8 cellular contexts compared by ENCODE assay signal in genomic region chr5:175718401-175719108, GRCh38.
DNase-seq lines count a peak whose midpoint lies in the region; ATAC-seq and TF ChIP-seq lines count a peak whose summit lies in the region.

No MANE protein-coding gene starts in this region.

- intact Hi-C loops in CD4-positive, alpha-beta T cell (cut with DNase I, micrococcal nuclease), result loop anchor here (1.0 to 2.0 kb wide), 3 partner anchors 183 to 768 kb away; no protein-coding TSS in a partner anchor
- intact Hi-C loops in MCF 10A (cut with micrococcal nuclease), result loop anchor here (2.0 to 5.0 kb wide), 2 partner anchors 184 to 766 kb away; no protein-coding TSS in a partner anchor

- H3K79me1 ChIP-seq in mesendoderm (ENCODE audit: low read length), result no peaks in the 10 kb centered on the region

- no peaks in the 10 kb centered on the region for H3K36me3 ChIP-seq in mesendoderm (ENCODE audit: control insufficient read depth, insufficient read depth, low read length)

- BruUV-seq in MCF 10A (replicated peaks; lab: Mats Ljungman, UMichigan), result no TSS peak

- no peaks in the 10 kb centered on the region for H3K27me3 Mint-ChIP-seq in CD4-positive, alpha-beta T cell
- peaks cover 38% of the 10 kb centered on the region for H3K27me3 Mint-ChIP-seq in MCF 10A (ENCODE audit: insufficient read depth, unreplicated experiment)

- H3K79me2 ChIP-seq in mesendoderm (ENCODE audit: control insufficient read depth, insufficient read depth, low read length), result no peaks in the 10 kb centered on the region

- H3K4me1 ChIP-seq in mesendoderm (ENCODE audit: control insufficient read depth, low read depth, low read length), result no peaks in the 10 kb centered on the region

- H2BK5ac ChIP-seq in mesendoderm (ENCODE audit: low read length), result no peak overlapping the region

- no peak overlapping the region for H4K5ac ChIP-seq in mesendoderm (ENCODE audit: low read length)

- no peak overlapping the region for H2AK5ac ChIP-seq in mesendoderm (ENCODE audit: low read length)

- DNase-seq in CD4-positive, alpha-beta T cell, result peak; percentile 20 to 70 (median 51)
- DNase-seq in KG1 (lab: John Stamatoyannopoulos, UW) (peak; percentile 75), UCSD-AML1 (lab: John Stamatoyannopoulos, UW; ENCODE audit: unreplicated experiment) (peak; percentile 57), MCF 10A (ENCODE audit: unreplicated experiment) (peak; percentile 55), mesendoderm (peak; percentile 45)
- peak; percentile 30 for DNase-seq in stimulated activated naive CD4-positive, alpha-beta T cell treated with Interleukin-2 at 50 U/mL for 16 hours (lab: John Stamatoyannopoulos, UW)

- H3K4me3 Mint-ChIP-seq in CD4-positive, alpha-beta T cell, result no peak overlapping the region
- no peak overlapping the region for H3K4me3 Mint-ChIP-seq in MCF 10A (ENCODE audit: unreplicated experiment)

- WGBS in mesendoderm (ENCODE audit: extremely low coverage, insufficient coverage, low lambda C conversion rate), result no CpG with 5 or more reads among the region's 8 CpGs

- H3K9me3 Mint-ChIP-seq in CD4-positive, alpha-beta T cell, result peaks cover 7% of the 10 kb centered on the region
- peaks cover 15% of the 10 kb centered on the region for H3K9me3 Mint-ChIP-seq in MCF 10A (ENCODE audit: unreplicated experiment)

- no peak overlapping the region for H4K8ac ChIP-seq in mesendoderm (ENCODE audit: low read depth, low read length)

- H3K27ac ChIP-seq in CD4-positive, alpha-beta T cell (ENCODE audit: low read depth, low read length), result no peak overlapping the region
- no peak overlapping the region for H3K27ac ChIP-seq in mesendoderm (ENCODE audit: low read depth, low read length)

- POLR2A ChIA-PET in CD4-positive, alpha-beta T cell (lab: Charles Lee), result interaction anchor here (1.5 kb wide), 1 partner anchor 185 kb away, joined by 8 read pairs; no protein-coding TSS in a partner anchor
- POLR2A ChIA-PET in MCF 10A (lab: Yijun Ruan, JAX), result interaction anchor here (0.6 to 1.2 kb wide), 4 partner anchors 11 to 185 kb away, joined by 3 read pairs; no protein-coding TSS in a partner anchor

- no peak overlapping the region for H3K23ac ChIP-seq in mesendoderm (ENCODE audit: low read length)

- no peak overlapping the region for H3K56ac ChIP-seq in mesendoderm (ENCODE audit: low read length)

- H3K27ac Mint-ChIP-seq in CD4-positive, alpha-beta T cell, result no peak overlapping the region
- no peak overlapping the region for H3K27ac Mint-ChIP-seq in MCF 10A (ENCODE audit: low read depth, unreplicated experiment)

- no peak overlapping the region for H3K4ac ChIP-seq in mesendoderm (ENCODE audit: low read depth, low read length)

- CTCF ChIA-PET in CD4-positive, alpha-beta T cell (lab: Charles Lee), result interaction anchor here (0.7 to 3.2 kb wide), 7 partner anchors 11 to 746 kb away, joined by 3 to 28 read pairs (median 4); no protein-coding TSS in a partner anchor
- CTCF ChIA-PET in MCF 10A (lab: Yijun Ruan, JAX), result interaction anchor here (0.5 to 3.9 kb wide), 31 partner anchors 9 to 1083 kb away, joined by 3 to 91 read pairs (median 4); no protein-coding TSS in a partner anchor

- no peak for ATAC-seq in CD4-positive, alpha-beta T cell (ENCODE audit: poor library complexity)
- ATAC-seq in HG02759 (IDR thresholded peaks at IDR 0.05; ENCODE audit: unreplicated experiment) (no peak), HG02981 (IDR thresholded peaks at IDR 0.05; ENCODE audit: unreplicated experiment) (no peak)

- H2BK15ac ChIP-seq in mesendoderm (replicated peaks; ENCODE audit: low read depth), result no peak overlapping the region

- H3K9me3 ChIP-seq in CD4-positive, alpha-beta T cell (ENCODE audit: control insufficient read depth, low read length), result no peaks in the 10 kb centered on the region

- H3K9ac ChIP-seq in mesendoderm (ENCODE audit: low read length), result no peak overlapping the region

- H3K4me2 ChIP-seq in mesendoderm (ENCODE audit: low read length), result no peak overlapping the region

- no peak overlapping the region for H2BK120ac ChIP-seq in mesendoderm (ENCODE audit: low read depth, low read length)

- H3K27me3 ChIP-seq in CD4-positive, alpha-beta T cell (ENCODE audit: control insufficient read depth, insufficient read depth, low read length), result no peaks in the 10 kb centered on the region
- H3K27me3 ChIP-seq in mesendoderm (ENCODE audit: insufficient read depth, low read length, poor library complexity), result no peaks in the 10 kb centered on the region

- peak; percentile 75 for TF ChIP-seq CTCF in CD4-positive, alpha-beta T cell (IDR thresholded peaks at IDR 0.05)
- TF ChIP-seq CTCF in MCF 10A (IDR thresholded peaks at IDR 0.05; ENCODE audit: unreplicated experiment), result peak; percentile 72

- H3K18ac ChIP-seq in mesendoderm (ENCODE audit: low read length), result no peak overlapping the region

- H3K4me3 ChIP-seq in mesendoderm (ENCODE audit: low read length), result no peak overlapping the region

- peaks cover 6% of the 10 kb centered on the region for H3K4me1 Mint-ChIP-seq in CD4-positive, alpha-beta T cell (ENCODE audit: low read depth)
- H3K4me1 Mint-ChIP-seq in MCF 10A (ENCODE audit: insufficient read depth, unreplicated experiment), result no peaks in the 10 kb centered on the region

- no peaks in the 10 kb centered on the region for H3K36me3 Mint-ChIP-seq in CD4-positive, alpha-beta T cell (ENCODE audit: low read depth)
- H3K36me3 Mint-ChIP-seq in MCF 10A (ENCODE audit: insufficient read depth, unreplicated experiment), result no peaks in the 10 kb centered on the region
